Comparison of ENCODE assay signal across 10 cellular contexts in the genomic region with DNA sequence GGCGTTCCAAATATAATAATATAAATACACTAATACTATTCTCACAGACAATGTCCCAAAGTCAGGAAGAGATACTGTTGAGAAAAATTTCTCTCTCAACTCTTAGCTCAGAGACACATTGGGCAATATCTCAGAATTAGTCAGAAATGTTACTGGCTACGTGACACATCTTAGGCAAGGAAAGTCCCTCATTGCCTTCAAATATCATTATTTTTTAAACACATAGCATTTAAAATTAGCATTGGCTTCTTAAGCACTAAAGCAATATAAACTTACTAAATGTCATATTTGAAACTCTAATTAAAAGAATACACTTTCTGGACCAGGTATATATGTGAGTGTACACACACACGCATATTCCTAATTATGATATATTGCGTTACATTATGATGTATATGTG.
DNase-seq lines count a peak whose midpoint lies in the region; ATAC-seq, FAIRE-seq and TF ChIP-seq lines count a peak whose summit lies in the region.
"Had no signal": no experiment of that assay in that cellular context is flagged by ENCODE, and none has a peak within 500 bp of the region (broad histone marks: within the 10 kb centered on the region; RNA-seq: fewer than 3 reads in every experiment).

No MANE protein-coding gene starts in this region.

- H3K9me3 Mint-ChIP-seq in activated naive CD4-positive, alpha-beta T cell treated with anti-CD3 and anti-CD28 coated beads, Interleukin-2, amount 10 ng/mL, durations not matched to agents 7 days and 5 days, result peaks cover 15% of the 10 kb centered on the region
- H3K9me3 Mint-ChIP-seq in activated CD4-positive, alpha-beta memory T cell treated with anti-CD3 and anti-CD28 coated beads, Interleukin-2, amount 10 ng/mL, durations not matched to agents 7 days and 5 days, result peaks cover 10% of the 10 kb centered on the region

- H3K36me3 ChIP-seq in BJ (ENCODE audit: control insufficient read depth, insufficient read depth, low read length), result no peaks in the 10 kb centered on the region
- H3K36me3 ChIP-seq in GM12878 (ENCODE audit: control insufficient read depth in 2 of 2, insufficient read depth in 2 of 2, low read length in 1 of 2), result no peaks in the 10 kb centered on the region

- FAIRE-seq in GM12878 (lab: Jason Lieb, UNC), result peak; percentile 31

- H3K27ac Mint-ChIP-seq in activated naive CD4-positive, alpha-beta T cell treated with anti-CD3 and anti-CD28 coated beads, Interleukin-2, amount 10 ng/mL, durations not matched to agents 7 days and 5 days, result no peak overlapping the region
- H3K27ac Mint-ChIP-seq in activated CD4-positive, alpha-beta memory T cell treated with anti-CD3 and anti-CD28 coated beads, Interleukin-2, amount 10 ng/mL, durations not matched to agents 7 days and 5 days, result no peak overlapping the region

- intact Hi-C loops in GM12878 (cut with micrococcal nuclease; ENCODE audit: unreplicated experiment), result no loop called here

- no peak for TF ChIP-seq RAD21 in GM12878 (IDR thresholded peaks at IDR 0.05; ENCODE audit: insufficient read depth, low read depth, low read length)

- CTCF ChIA-PET in BJ (lab: Yijun Ruan, JAX) (interaction anchor here (1.0 kb wide), 1 partner anchor 13 kb away, joined by 5 read pairs; no protein-coding TSS in a partner anchor), GM12878 (lab: Yijun Ruan, JAX) (no interaction called here)
- CTCF ChIA-PET in activated naive CD4-positive, alpha-beta T cell treated with anti-CD3 and anti-CD28 coated beads, Interleukin-2, amount 10 ng/mL, durations not matched to agents 7 days and 5 days (lab: Charles Lee), result interaction anchor here (1.3 kb wide), 1 partner anchor 9 kb away, joined by 5 read pairs; no protein-coding TSS in a partner anchor
- CTCF ChIA-PET in activated CD4-positive, alpha-beta memory T cell treated with anti-CD3 and anti-CD28 coated beads, Interleukin-2, amount 10 ng/mL, durations not matched to agents 7 days and 5 days (lab: Charles Lee), result no interaction called here

- H3K79me2 ChIP-seq in GM12878 (ENCODE audit: control insufficient read depth, insufficient read depth, low read length), result no peaks in the 10 kb centered on the region

- H3K4me1 ChIP-seq in GM12878 (ENCODE audit: control insufficient read depth, insufficient read depth, low read length), result no peaks in the 10 kb centered on the region

- POLR2A ChIA-PET in BJ (lab: Charles Lee) (no interaction called here), GM12878 (lab: Charles Lee) (no interaction called here)
- POLR2A ChIA-PET in activated CD4-positive, alpha-beta memory T cell treated with anti-CD3 and anti-CD28 coated beads, Interleukin-2, amount 10 ng/mL, durations not matched to agents 7 days and 5 days (lab: Charles Lee), result no interaction called here

- in situ Hi-C loops in GM12878 (cut with MboI), result no loop called here

- H2AFZ ChIP-seq in GM12878 (ENCODE audit: control insufficient read depth, low read depth, low read length), result no peak overlapping the region; the same call in 1 of the 2 replicates

- peaks cover 3% of the 10 kb centered on the region for H3K4me1 Mint-ChIP-seq in activated naive CD4-positive, alpha-beta T cell treated with anti-CD3 and anti-CD28 coated beads, Interleukin-2, amount 10 ng/mL, durations not matched to agents 7 days and 5 days
- H3K4me1 Mint-ChIP-seq in activated CD4-positive, alpha-beta memory T cell treated with anti-CD3 and anti-CD28 coated beads, Interleukin-2, amount 10 ng/mL, durations not matched to agents 7 days and 5 days, result peaks cover 1% of the 10 kb centered on the region

- 12% methylated on average over 4 of the region's 4 CpGs for WGBS in GM12878 (ENCODE audit: insufficient coverage, insufficient replicate concordance, low lambda C conversion rate, missing lambda C conversion rate)

- no peaks in the 10 kb centered on the region; the same call in 2 of the 3 replicates for H3K9me3 ChIP-seq in GM12878 (replicated peaks; ENCODE audit: control insufficient read depth, insufficient read depth, low read length)

- no peak overlapping the region for H3K4me2 ChIP-seq in GM12878 (ENCODE audit: control insufficient read depth, insufficient read depth)

- H4K20me1 ChIP-seq in GM12878 (ENCODE audit: control insufficient read depth, insufficient read depth), result no peaks in the 10 kb centered on the region

- no peak overlapping the region for H3K4me3 ChIP-seq in BJ (ENCODE audit: low read depth, low read length)
- no peak overlapping the region for H3K4me3 ChIP-seq in GM12878
- H3K4me3 ChIP-seq: coronary artery had no signal

- H3K36me3 Mint-ChIP-seq in activated naive CD4-positive, alpha-beta T cell treated with anti-CD3 and anti-CD28 coated beads, Interleukin-2, amount 10 ng/mL, durations not matched to agents 7 days and 5 days, result no peaks in the 10 kb centered on the region
- H3K36me3 Mint-ChIP-seq in activated CD4-positive, alpha-beta memory T cell treated with anti-CD3 and anti-CD28 coated beads, Interleukin-2, amount 10 ng/mL, durations not matched to agents 7 days and 5 days (ENCODE audit: low read depth), result no peaks in the 10 kb centered on the region

- no peaks in the 10 kb centered on the region for H3K27me3 ChIP-seq in BJ (ENCODE audit: control insufficient read depth, insufficient read depth, low read length)
- no peaks in the 10 kb centered on the region for H3K27me3 ChIP-seq in GM12878 (replicated peaks in 1 of 2; ENCODE audit: control insufficient read depth in 2 of 2, insufficient read depth in 2 of 2, low read length in 1 of 2)

- peak in 1 of 2 experiments; percentile 66; a peak in 1 of 4 replicates for TF ChIP-seq EP300 in GM12878 (IDR thresholded peaks at IDR 0.05; ENCODE audit: borderline replicate concordance in 1 of 2, control insufficient read depth in 1 of 2, low read depth in 2 of 2, low read length in 2 of 2)

- no peak overlapping the region for H3K4me3 Mint-ChIP-seq in activated naive CD4-positive, alpha-beta T cell treated with anti-CD3 and anti-CD28 coated beads, Interleukin-2, amount 10 ng/mL, durations not matched to agents 7 days and 5 days
- H3K4me3 Mint-ChIP-seq in activated CD4-positive, alpha-beta memory T cell treated with anti-CD3 and anti-CD28 coated beads, Interleukin-2, amount 10 ng/mL, durations not matched to agents 7 days and 5 days, result no peak overlapping the region

- SMC1A ChIA-PET in GM12878 (lab: Charles Lee; ENCODE audit: uncharacterized antibody, unreplicated experiment), result interaction anchor here (0.7 to 1.2 kb wide), 3 partner anchors 11 to 121 kb away, joined by 3 read pairs; no protein-coding TSS in a partner anchor

- TF ChIP-seq CTCF in BJ (IDR thresholded peaks at IDR 0.05; ENCODE audit: insufficient read depth, low read depth, low read length), result no peak
- TF ChIP-seq CTCF in GM12878 (IDR thresholded peaks at IDR 0.05 in 2 of 3, conservative IDR thresholded peaks at IDR 0.05 in 1 of 3; ENCODE audit: control insufficient read depth in 2 of 3, extremely low read depth in 1 of 3, insufficient read depth in 1 of 3, low read depth in 3 of 3, low read length in 3 of 3), result no peak

- no peak for TF ChIP-seq POLR2A in GM12878 (IDR thresholded peaks at IDR 0.05; ENCODE audit: low read depth, low read length)

- RAD21 ChIA-PET in GM12878 (lab: Charles Lee; ENCODE audit: unreplicated experiment), result interaction anchor here (1.1 to 1.5 kb wide), 3 partner anchors 11 to 121 kb away, joined by 3 to 4 read pairs (median 4); no protein-coding TSS in a partner anchor

- ATAC-seq in GM19452 (IDR thresholded peaks at IDR 0.05; ENCODE audit: unreplicated experiment) (peak; percentile 56), HG03045 (IDR thresholded peaks at IDR 0.05; ENCODE audit: unreplicated experiment) (peak; percentile 66), GM12878 (peak; percentile 85)

- BruUV-seq in GM12878 (replicated peaks; lab: Mats Ljungman, UMichigan), result no TSS peak

- no peak overlapping the region for H3K27ac ChIP-seq in GM12878 (ENCODE audit: control insufficient read depth, insufficient read depth)
- H3K27ac ChIP-seq: coronary artery had no signal

- no peaks in the 10 kb centered on the region for H3K27me3 Mint-ChIP-seq in activated naive CD4-positive, alpha-beta T cell treated with anti-CD3 and anti-CD28 coated beads, Interleukin-2, amount 10 ng/mL, durations not matched to agents 7 days and 5 days
- no peaks in the 10 kb centered on the region for H3K27me3 Mint-ChIP-seq in activated CD4-positive, alpha-beta memory T cell treated with anti-CD3 and anti-CD28 coated beads, Interleukin-2, amount 10 ng/mL, durations not matched to agents 7 days and 5 days

- DNase-seq in BJ (ENCODE audit: low read depth) (peak; percentile 11), GM12878 (ENCODE audit: low read depth, low spot score) (peak; percentile 11), cerebellar nuclear complex (lab: John Stamatoyannopoulos, UW) (no peak), NCI-H146 treated with DMSO at 0.1 percent for 48 hours (lab: John Stamatoyannopoulos, UW; ENCODE audit: unreplicated experiment) (no peak)
- no peak for DNase-seq in activated naive CD4-positive, alpha-beta T cell treated with anti-CD3 and anti-CD28 coated beads, Interleukin-2, amount 10 ng/mL, durations not matched to agents 7 days and 5 days
- no peak for DNase-seq in activated CD4-positive, alpha-beta memory T cell treated with anti-CD3 and anti-CD28 coated beads, Interleukin-2, amount 10 ng/mL, durations not matched to agents 7 days and 5 days
- DNase-seq: stimulated activated CD4-positive, alpha-beta T cell treated with anti-CD3 and anti-CD28 coated beads, Interleukin-15, amount 100 ng/mL, for 24 hours had no signal

- no peak overlapping the region for H3K9ac ChIP-seq in GM12878 (ENCODE audit: control insufficient read depth, insufficient read depth, low read length)

TF ChIP-seq in GM12878, 131 proteins besides CTCF, POLR2A, EP300 and RAD21 (continues in another document):
- TF ChIP-seq CHD1 (IDR thresholded peaks at IDR 0.05; ENCODE audit: low read depth, low read length) (no peak), NFXL1 (IDR thresholded peaks at IDR 0.05; ENCODE audit: borderline replicate concordance) (no peak), RELA (IDR thresholded peaks at IDR 0.05; ENCODE audit: borderline replicate concordance, partially characterized antibody) (peak; percentile 44), ZZZ3 (IDR thresholded peaks at IDR 0.05; ENCODE audit: control insufficient read depth, insufficient read length, low read depth) (no peak), CREM (IDR thresholded peaks at IDR 0.05; ENCODE audit: low read depth) (0 out of 2 replicates have a peak, but pooled peaks have one; percentile 39), TARDBP (IDR thresholded peaks at IDR 0.05; ENCODE audit: borderline replicate concordance) (no peak), MEF2B (IDR thresholded peaks at IDR 0.05; ENCODE audit: partially characterized antibody, poor library complexity, severe bottlenecking) (peak; percentile 17)
- TF ChIP-seq, protein P1, sequence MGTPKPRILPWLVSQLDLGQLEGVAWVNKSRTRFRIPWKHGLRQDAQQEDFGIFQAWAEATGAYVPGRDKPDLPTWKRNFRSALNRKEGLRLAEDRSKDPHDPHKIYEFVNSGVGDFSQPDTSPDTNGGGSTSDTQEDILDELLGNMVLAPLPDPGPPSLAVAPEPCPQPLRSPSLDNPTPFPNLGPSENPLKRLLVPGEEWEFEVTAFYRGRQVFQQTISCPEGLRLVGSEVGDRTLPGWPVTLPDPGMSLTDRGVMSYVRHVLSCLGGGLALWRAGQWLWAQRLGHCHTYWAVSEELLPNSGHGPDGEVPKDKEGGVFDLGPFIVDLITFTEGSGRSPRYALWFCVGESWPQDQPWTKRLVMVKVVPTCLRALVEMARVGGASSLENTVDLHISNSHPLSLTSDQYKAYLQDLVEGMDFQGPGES (IDR thresholded peaks at IDR 0.05), result no peak

Comparison
In these comparisons a context has a peak if more than half of its experiments do, and no peak if none do; other contexts are left out.
1. DNase-seq: peak in BJ (single experiment) and GM12878 (single experiment); none in cerebellar nuclear complex (0 of 2), activated naive CD4-positive, alpha-beta T cell treated with anti-CD3 and anti-CD28 coated beads, Interleukin-2, amount 10 ng/mL, durations not matched to agents 7 days and 5 days (single experiment), NCI-H146 treated with DMSO at 0.1 percent for 48 hours (single experiment) and activated CD4-positive, alpha-beta memory T cell treated with anti-CD3 and anti-CD28 coated beads, Interleukin-2, amount 10 ng/mL, durations not matched to agents 7 days and 5 days (single experiment).
2. CTCF ChIA-PET loops: an anchor here in BJ (1.0 kb wide) and activated naive CD4-positive, alpha-beta T cell treated with anti-CD3 and anti-CD28 coated beads, Interleukin-2, amount 10 ng/mL, durations not matched to agents 7 days and 5 days (1.3 kb wide); none called in GM12878 and activated CD4-positive, alpha-beta memory T cell treated with anti-CD3 and anti-CD28 coated beads, Interleukin-2, amount 10 ng/mL, durations not matched to agents 7 days and 5 days.
3. Peak in every context shown above with its lines, with median percentiles within 50 percentile points of each other: ATAC-seq.